15 cellular contexts compared by ENCODE assay signal in genomic region chr13:21336609-21337008, GRCh38.
DNase-seq lines count a peak whose midpoint lies in the region; ATAC-seq, FAIRE-seq and TF ChIP-seq lines count a peak whose summit lies in the region.
"Had no signal": no experiment of that assay in that cellular context is flagged by ENCODE, and none has a peak within 500 bp of the region (broad histone marks: within the 10 kb centered on the region; RNA-seq: fewer than 3 reads in every experiment).

No MANE protein-coding gene starts in this region.

- no peak overlapping the region for H3K4ac ChIP-seq in mesenchymal stem cell (ENCODE audit: low read depth in 1 of 2, low read length in 2 of 2)

- H3K9me2 ChIP-seq in Loucy (replicated peaks; ENCODE audit: low read depth, low read length) (no peaks in the 10 kb centered on the region), Karpas-422 (replicated peaks; ENCODE audit: insufficient read depth, low read length) (no peaks in the 10 kb centered on the region)

- no peak overlapping the region for H2BK120ac ChIP-seq in mesenchymal stem cell (ENCODE audit: low read depth, low read length)

- no peak overlapping the region for H2AK5ac ChIP-seq in mesenchymal stem cell (ENCODE audit: low read length, severe bottlenecking)

- no peaks in the 10 kb centered on the region for H3K4me1 ChIP-seq in A549
- H3K4me1 ChIP-seq in Loucy (ENCODE audit: insufficient read depth, low read length, poor library complexity, severe bottlenecking): peaks cover 37% of the 10 kb centered on the region
- H3K4me1 ChIP-seq in mesenchymal stem cell (ENCODE audit: control insufficient read depth, insufficient read depth, low read depth, low read length): peaks cover 5% of the 10 kb centered on the region
- H3K4me1 ChIP-seq in Karpas-422 (ENCODE audit: low read length): no peaks in the 10 kb centered on the region

- H4K20me1 ChIP-seq in Loucy (ENCODE audit: insufficient read depth, low read length, poor library complexity, severe bottlenecking) (peaks cover 33% of the 10 kb centered on the region), Karpas-422 (ENCODE audit: insufficient read depth, low read depth, low read length) (no peaks in the 10 kb centered on the region)

- H2BK12ac ChIP-seq in mesenchymal stem cell (ENCODE audit: low read length in 2 of 2): no peak overlapping the region

- no peak overlapping the region for H3K18ac ChIP-seq in mesenchymal stem cell (ENCODE audit: low read depth in 1 of 2, low read length in 2 of 2)

- no peak overlapping the region for H3K23ac ChIP-seq in mesenchymal stem cell (ENCODE audit: low read length in 2 of 2)

- H4K91ac ChIP-seq in mesenchymal stem cell (ENCODE audit: low read length): no peak overlapping the region

- FAIRE-seq in A549 (lab: Jason Lieb, UNC): no peak
- FAIRE-seq: D721Med had no signal

- no peak for TF ChIP-seq RAD21 in A549 (conservative IDR thresholded peaks at IDR 0.05 in 1 of 2, IDR thresholded peaks at IDR 0.05 in 1 of 2)

- no peak overlapping the region for H4K8ac ChIP-seq in mesenchymal stem cell (ENCODE audit: low read length)

- no peak for TF ChIP-seq POLR2A in A549 (IDR thresholded peaks at IDR 0.05; ENCODE audit: low read length)

- H3K4me3 ChIP-seq in A549 (no peak overlapping the region), Loucy (ENCODE audit: low read length, poor library complexity, severe bottlenecking) (no peak overlapping the region), mesenchymal stem cell (ENCODE audit: insufficient read depth in 1 of 2, low read depth in 1 of 2, low read length in 2 of 2) (no peak overlapping the region), Karpas-422 (ENCODE audit: low read length) (no peak overlapping the region)

- H3K27ac ChIP-seq in A549 (no peak overlapping the region), mesenchymal stem cell (ENCODE audit: low read length, poor library complexity, severe bottlenecking) (no peak overlapping the region), Karpas-422 (ENCODE audit: low read length) (no peak overlapping the region)

- TF ChIP-seq CTCF in A549 (IDR thresholded peaks at IDR 0.05) (no peak), Loucy (conservative IDR thresholded peaks at IDR 0.05; ENCODE audit: low read length) (no peak)

- H3K27me3 ChIP-seq in Loucy (ENCODE audit: insufficient read depth, low read length, poor library complexity, severe bottlenecking) (no peaks in the 10 kb centered on the region), mesenchymal stem cell (ENCODE audit: control insufficient read depth in 1 of 2, insufficient read depth in 1 of 2, low read length in 2 of 2) (peaks cover 5 to 10% of the 10 kb centered on the region in 2 experiments), Karpas-422 (ENCODE audit: low read length) (no peaks in the 10 kb centered on the region)

- POLR2A ChIA-PET in A549 (lab: Yijun Ruan, JAX): no interaction called here

- no peak overlapping the region for H2BK5ac ChIP-seq in mesenchymal stem cell (ENCODE audit: low read depth, low read length, poor library complexity, severe bottlenecking)

- intact Hi-C loops in cardiac septum (cut with DNase I): no loop called here

- H2AFZ ChIP-seq in Loucy (ENCODE audit: low read length) (no peak overlapping the region), mesenchymal stem cell (ENCODE audit: low read depth, low read length) (no peak overlapping the region), Karpas-422 (ENCODE audit: low read length) (no peak overlapping the region)

- no peaks in the 10 kb centered on the region for H3F3A ChIP-seq in Loucy (ENCODE audit: low read depth)

- H3K4me2 ChIP-seq in A549: no peak overlapping the region
- H3K4me2 ChIP-seq in Loucy (ENCODE audit: low read depth, low read length, poor library complexity, severe bottlenecking): peak overlapping the region; percentile 20
- no peak overlapping the region for H3K4me2 ChIP-seq in mesenchymal stem cell (ENCODE audit: low read length, poor library complexity, severe bottlenecking)
- H3K4me2 ChIP-seq in Karpas-422 (ENCODE audit: low read depth, low read length, poor library complexity, severe bottlenecking): no peak overlapping the region

- no peaks in the 10 kb centered on the region for H3K79me1 ChIP-seq in mesenchymal stem cell (replicated peaks; ENCODE audit: low read length, poor library complexity, severe bottlenecking)

- no peak for DNase-seq in A549 (ENCODE audit: low read depth in 1 of 2, low spot score in 1 of 2)
- peak; percentile 28 for DNase-seq in DMS53 (lab: John Stamatoyannopoulos, UW)
- DNase-seq in mesenchymal stem cell: no peak
- no peak for DNase-seq in cardiac septum (ENCODE audit: low spot score)
- no peak for DNase-seq in Karpas-422
- DNase-seq in C1 segment of cervical spinal cord (lab: John Stamatoyannopoulos, UW): no peak
- DNase-seq: CD4-positive, alpha-beta T cell; H7; NCI-H2081; RPMI8226; SIG-M5; T-helper 2 cell had no signal

- CTCF ChIA-PET in A549 (lab: Yijun Ruan, JAX): interaction anchor here (1.0 kb wide), 1 partner anchor 140 kb away, joined by 5 read pairs; no protein-coding TSS in a partner anchor

- H3K14ac ChIP-seq in mesenchymal stem cell (ENCODE audit: low read length in 2 of 2): no peak overlapping the region

- H3K36me3 ChIP-seq in Loucy (ENCODE audit: insufficient read depth, low read length): peaks cover 6% of the 10 kb centered on the region; the same call in 1 of the 2 replicates
- H3K36me3 ChIP-seq in mesenchymal stem cell (ENCODE audit: control insufficient read depth in 1 of 2, insufficient read depth in 2 of 2, low read depth in 1 of 2, low read length in 2 of 2): no peaks in the 10 kb centered on the region
- H3K36me3 ChIP-seq in Karpas-422 (ENCODE audit: insufficient read depth, low read length): no peaks in the 10 kb centered on the region

- peak overlapping the region; percentile 33 for H2BK15ac ChIP-seq in mesenchymal stem cell (ENCODE audit: low read depth, poor library complexity, severe bottlenecking)

- peaks cover 100% of the 10 kb centered on the region for H3K79me2 ChIP-seq in Loucy (ENCODE audit: insufficient read depth, low read length)
- H3K79me2 ChIP-seq in Karpas-422 (ENCODE audit: low read length): no peaks in the 10 kb centered on the region

- H3K9me3 ChIP-seq in A549: 0 out of 3 replicates have a peak, but pooled peaks cover 5% of the 10 kb centered on the region
- H3K9me3 ChIP-seq in Loucy (ENCODE audit: insufficient read depth, low read depth, low read length): no peaks in the 10 kb centered on the region
- H3K9me3 ChIP-seq in mesenchymal stem cell (ENCODE audit: control insufficient read depth, low read length): no peaks in the 10 kb centered on the region
- no peaks in the 10 kb centered on the region for H3K9me3 ChIP-seq in Karpas-422 (ENCODE audit: low read length)

- ATAC-seq in A549 (no peak), HG02763 (IDR thresholded peaks at IDR 0.05; ENCODE audit: unreplicated experiment) (no peak)

- no peak for TF ChIP-seq EP300 in A549 (IDR thresholded peaks at IDR 0.05)

- H3K9ac ChIP-seq in Loucy (ENCODE audit: low read depth, low read length, poor library complexity, severe bottlenecking) (no peak overlapping the region), mesenchymal stem cell (ENCODE audit: low read length) (no peak overlapping the region), Karpas-422 (ENCODE audit: low read length) (no peak overlapping the region)

- 55% methylated on average over 4 of the region's 6 CpGs for WGBS in A549 (ENCODE audit: missing lambda C conversion rate)
- WGBS in mesenchymal stem cell: 74% methylated on average over 6 of the region's 6 CpGs

TF ChIP-seq in A549, 52 proteins besides CTCF, POLR2A, EP300 and RAD21:
- no peak for TF ChIP-seq BHLHE40 (IDR thresholded peaks at IDR 0.05; ENCODE audit: low read depth, low read length)
- TF ChIP-seq MAFK (IDR thresholded peaks at IDR 0.05; ENCODE audit: partially characterized antibody): peak; percentile 6
